In genomic region chr20:45860573-45861011, GRCh38 we compare ENCODE assay signal across 18 cellular contexts. TPM values are rescaled to one million over a fixed set of nuclear protein-coding genes. Genes with fewer than 3 reads are reported as not detected.
DNase-seq lines count a peak whose midpoint lies in the region; TF ChIP-seq lines count a peak whose summit lies in the region.
"Had no signal": no experiment of that assay in that cellular context is flagged by ENCODE, and none has a peak within 500 bp of the region (broad histone marks: within the 10 kb centered on the region; RNA-seq: fewer than 3 reads in every experiment).

No MANE protein-coding gene starts in this region.

- H3K27ac ChIP-seq in colonic mucosa: peak overlapping the region; percentile 53
- no peak overlapping the region for H3K27ac ChIP-seq in esophagus squamous epithelium
- H3K27ac ChIP-seq: body of pancreas, gastrocnemius medialis, KMS-11, Peyer's patch, right atrium auricular region had no signal

- H3K9me3 ChIP-seq in colonic mucosa (no peaks in the 10 kb centered on the region), esophagus squamous epithelium (no peaks in the 10 kb centered on the region)
- H3K9me3 ChIP-seq: body of pancreas, gastrocnemius medialis, Peyer's patch, right atrium auricular region, stomach had no signal

- H3K9me3 Mint-ChIP-seq in activated T-cell treated with anti-CD3 and anti-CD28 coated beads, Interleukin-2, amount 50 U/mL, for 24 hours: no peaks in the 10 kb centered on the region
- H3K9me3 Mint-ChIP-seq: CD8-positive, alpha-beta memory T cell had no signal

- no peak overlapping the region for H3K4me3 ChIP-seq in colonic mucosa
- no peak overlapping the region for H3K4me3 ChIP-seq in esophagus squamous epithelium
- H3K4me3 ChIP-seq: body of pancreas, gastrocnemius medialis, Peyer's patch, right atrium auricular region, stomach had no signal

- H3K4me1 ChIP-seq in colonic mucosa (peaks cover 17% of the 10 kb centered on the region), esophagus squamous epithelium (peaks cover 17 to 31% (median 22%) of the 10 kb centered on the region in 3 donors)

- H3K27me3 Mint-ChIP-seq in activated T-cell treated with anti-CD3 and anti-CD28 coated beads, Interleukin-2, amount 50 U/mL, for 24 hours: no peaks in the 10 kb centered on the region

- H3K36me3 Mint-ChIP-seq in activated T-cell treated with anti-CD3 and anti-CD28 coated beads, Interleukin-2, amount 50 U/mL, for 24 hours (ENCODE audit: low read depth): peaks cover 20% of the 10 kb centered on the region

- no peak overlapping the region for H3K4me3 Mint-ChIP-seq in activated T-cell treated with anti-CD3 and anti-CD28 coated beads, Interleukin-2, amount 50 U/mL, for 24 hours

- TF ChIP-seq CTCF in colonic mucosa (IDR thresholded peaks at IDR 0.05) (no peak), esophagus squamous epithelium (IDR thresholded peaks at IDR 0.05) (no peak)

- no peaks in the 10 kb centered on the region for H3K36me3 ChIP-seq in colonic mucosa
- no peaks in the 10 kb centered on the region for H3K36me3 ChIP-seq in esophagus squamous epithelium
- H3K36me3 ChIP-seq: gastrocnemius medialis, Peyer's patch, right atrium auricular region, stomach had no signal

- DNase-seq in A172 (ENCODE audit: low spot score) (peak; percentile 31), M059J (ENCODE audit: low read depth) (peak; percentile 80), colonic mucosa (no peak), esophagus squamous epithelium (lab: John Stamatoyannopoulos, UW) (no peak), HUDEP-2 (lab: John Stamatoyannopoulos, UW; ENCODE audit: unreplicated experiment in 76 of 76) (no peak)
- no peak for DNase-seq in activated T-cell treated with anti-CD3 and anti-CD28 coated beads, Interleukin-2, amount 50 U/mL, for 24 hours
- DNase-seq: ACHN; activated CD4-positive, alpha-beta T cell treated with anti-CD3 and anti-CD28 coated beads for 48 hours; activated CD8-positive, alpha-beta memory T cell treated with anti-CD3 and anti-CD28 coated beads, Interleukin-2, amount 50 U/mL, for 48 hours; CD8-positive, alpha-beta memory T cell; gastrocnemius medialis; occipital lobe; Peyer's patch had no signal

- H3K4me1 Mint-ChIP-seq in activated T-cell treated with anti-CD3 and anti-CD28 coated beads, Interleukin-2, amount 50 U/mL, for 24 hours (ENCODE audit: low read depth): peaks cover 38% of the 10 kb centered on the region

- no peaks in the 10 kb centered on the region for H3K27me3 ChIP-seq in colonic mucosa
- H3K27me3 ChIP-seq in esophagus squamous epithelium: no peaks in the 10 kb centered on the region
- H3K27me3 ChIP-seq: body of pancreas, gastrocnemius medialis, Peyer's patch, right atrium auricular region, stomach had no signal

- 25 to 39% methylated on average over 5 of the region's 5 CpGs for WGBS in esophagus squamous epithelium, 2 donors

- no peak overlapping the region for H3K9ac ChIP-seq in colonic mucosa (ENCODE audit: low read depth in 2 of 2, low read length in 2 of 2)
- H3K9ac ChIP-seq: KMS-11 had no signal

- intact Hi-C loops in colonic mucosa (cut with DNase I) (no loop called here), esophagus squamous epithelium (cut with DNase I) (no loop called here)

- no peak for TF ChIP-seq POLR2A in esophagus squamous epithelium (IDR thresholded peaks at IDR 0.05)

- no peak overlapping the region for H3K27ac Mint-ChIP-seq in activated T-cell treated with anti-CD3 and anti-CD28 coated beads, Interleukin-2, amount 50 U/mL, for 24 hours

RNA-seq across cellular contexts. Expression of gene ZSWIM3, which starts 3.2 kb away (rescaled TPM):
- 4.2 and 4.8 TPM in 2 replicates for total RNA-seq in A172 (2014; rRNA removed; shearing (Covaris generic))
- total RNA-seq in M059J (2014; rRNA removed; shearing (Covaris generic)): 8.6 and 12.0 TPM in 2 replicates
- total RNA-seq in colonic mucosa (1 to 10 TPM; 4.6 to 5.2 TPM), esophagus squamous epithelium (1 to 10 TPM; 1.1 to 3.2 (median 2.5) TPM)

RNA-seq across cellular contexts. Expression of gene ACOT8, which starts 3.4 kb away (rescaled TPM):
- 60.9 and 71.1 TPM in 2 replicates for total RNA-seq in A172 (2014; rRNA removed; shearing (Covaris generic))
- 102 and 117 TPM in 2 replicates for total RNA-seq in M059J (2014; rRNA removed; shearing (Covaris generic))
- total RNA-seq in colonic mucosa (10 to 100 TPM; 49.8 to 58.5 TPM), esophagus squamous epithelium (10 to 100 TPM; 27.7 to 35.0 (median 31.1) TPM)

RNA-seq across cellular contexts. Expression of gene ZSWIM1, which starts 20.4 kb away (rescaled TPM):
- 7.7 and 10.0 TPM in 2 replicates for total RNA-seq in A172 (2014; rRNA removed; shearing (Covaris generic))
- total RNA-seq in M059J (2014; rRNA removed; shearing (Covaris generic)): 11.2 and 19.8 TPM in 2 replicates
- total RNA-seq in colonic mucosa: 10 to 100 TPM; 13.3 to 13.4 TPM
- 1 to 10 TPM; 6.6 to 8.8 (median 7.6) TPM for total RNA-seq in esophagus squamous epithelium

RNA-seq across cellular contexts. Expression of gene SPATA25, which starts 26.8 kb away (rescaled TPM):
- 0.21 TPM in 1 of 2 replicates, not detected in the other for total RNA-seq in A172 (2014; rRNA removed; shearing (Covaris generic))
- 0.52 TPM in 1 of 2 replicates, not detected in the other for total RNA-seq in M059J (2014; rRNA removed; shearing (Covaris generic))
- total RNA-seq in colonic mucosa (1 to 10 TPM; 1.5 TPM), esophagus squamous epithelium (1 to 10 TPM in 2 of 4 donors, not detected in 2; 1.1 to 1.3 TPM)
- total RNA-seq: Daoy had no signal

RNA-seq across cellular contexts. Expression of gene SNX21, which starts 27.0 kb away (rescaled TPM):
- total RNA-seq in A172 (2014; rRNA removed; shearing (Covaris generic)): 50.0 and 59.2 TPM in 2 replicates
- 35.1 and 35.8 TPM in 2 replicates for total RNA-seq in M059J (2014; rRNA removed; shearing (Covaris generic))
- total RNA-seq in colonic mucosa: 10 to 100 TPM; 11.2 to 12.6 TPM
- total RNA-seq in esophagus squamous epithelium: 10 to 100 TPM; 21.2 to 43.2 (median 37.4) TPM

Comparison
In these comparisons a context has a peak if more than half of its experiments do, and no peak if none do; other contexts are left out.
1. DNase-seq: peak in A172 (single experiment) and M059J (single experiment); none in colonic mucosa (single experiment), activated T-cell treated with anti-CD3 and anti-CD28 coated beads, Interleukin-2, amount 50 U/mL, for 24 hours (single experiment), esophagus squamous epithelium (single experiment) and HUDEP-2 (0 of 76).